In genomic region chr17:40791808-40792436, GRCh38 we compare ENCODE assay signal across 8 cellular contexts. TPM values are rescaled to one million over a fixed set of nuclear protein-coding genes. Genes with fewer than 3 reads are reported as not detected.
DNase-seq lines count a peak whose midpoint lies in the region; ATAC-seq and TF ChIP-seq lines count a peak whose summit lies in the region.
"Had no signal": no experiment of that assay in that cellular context is flagged by ENCODE, and none has a peak within 500 bp of the region (broad histone marks: within the 10 kb centered on the region; RNA-seq: fewer than 3 reads in every experiment).

No MANE protein-coding gene starts in this region.

- CTCF ChIA-PET in HCT116 (lab: Charles Lee), result interaction anchor here (1.2 to 3.5 kb wide), 4 partner anchors 10 to 177 kb away, joined by 5 to 29 read pairs (median 13); partner anchors contain the start of gene KRT27
- CTCF ChIA-PET in RWPE1 (lab: Yijun Ruan, JAX), result interaction anchor here (0.5 to 1.4 kb wide), 6 partner anchors 172 to 1399 kb away, joined by 3 to 5 read pairs (median 4); no protein-coding TSS in a partner anchor

- POLR2A ChIA-PET in HCT116 (lab: Charles Lee) (interaction anchor here (1.2 kb wide), 1 partner anchor 176 kb away, joined by 5 read pairs; no protein-coding TSS in a partner anchor), RWPE1 (lab: Yijun Ruan, JAX; ENCODE audit: low non-redundant PET) (no interaction called here)

- no peak overlapping the region for H3K27ac Mint-ChIP-seq in glutamatergic neuron (ENCODE audit: unreplicated experiment)
- H3K27ac Mint-ChIP-seq in activated T-helper 1 cell treated with anti-CD3 and anti-CD28 coated beads, Interleukin-12 subunit alpha, Interleukin-12 subunit beta, Interleukin-2, Interleukin-4 antibody, amounts not matched to agents 30 ng/mL and 10 ng/mL and 1 ng/mL, durations not matched to agents 14 hours and 24 hours and 36 hours, result no peak overlapping the region

- peaks cover 7% of the 10 kb centered on the region for H3K4me1 Mint-ChIP-seq in glutamatergic neuron (ENCODE audit: low read depth, unreplicated experiment)
- H3K4me1 Mint-ChIP-seq in activated T-helper 1 cell treated with anti-CD3 and anti-CD28 coated beads, Interleukin-12 subunit alpha, Interleukin-12 subunit beta, Interleukin-2, Interleukin-4 antibody, amounts not matched to agents 30 ng/mL and 10 ng/mL and 1 ng/mL, durations not matched to agents 14 hours and 24 hours and 36 hours (ENCODE audit: low read depth), result no peaks in the 10 kb centered on the region

- peak; percentile 68 for ATAC-seq in HCT116
- no peak for ATAC-seq in GM18520 (IDR thresholded peaks at IDR 0.05; ENCODE audit: unreplicated experiment)

- peaks cover 2% of the 10 kb centered on the region for H3K27me3 Mint-ChIP-seq in glutamatergic neuron (ENCODE audit: unreplicated experiment)
- H3K27me3 Mint-ChIP-seq in activated T-helper 1 cell treated with anti-CD3 and anti-CD28 coated beads, Interleukin-12 subunit alpha, Interleukin-12 subunit beta, Interleukin-2, Interleukin-4 antibody, amounts not matched to agents 30 ng/mL and 10 ng/mL and 1 ng/mL, durations not matched to agents 14 hours and 24 hours and 36 hours (ENCODE audit: insufficient read depth), result peaks cover 22% of the 10 kb centered on the region

- no peaks in the 10 kb centered on the region for H3K9me3 ChIP-seq in HCT116 (ENCODE audit: control insufficient read depth in 1 of 2, insufficient read depth in 1 of 2, low read depth in 1 of 2, low read length in 2 of 2)

- TF ChIP-seq RAD21 in HCT116 (IDR thresholded peaks at IDR 0.05; ENCODE audit: low read depth), result peak; percentile 70

- H3K36me3 Mint-ChIP-seq in glutamatergic neuron (ENCODE audit: unreplicated experiment), result no peaks in the 10 kb centered on the region
- H3K36me3 Mint-ChIP-seq in activated T-helper 1 cell treated with anti-CD3 and anti-CD28 coated beads, Interleukin-12 subunit alpha, Interleukin-12 subunit beta, Interleukin-2, Interleukin-4 antibody, amounts not matched to agents 30 ng/mL and 10 ng/mL and 1 ng/mL, durations not matched to agents 14 hours and 24 hours and 36 hours (ENCODE audit: low read depth), result no peaks in the 10 kb centered on the region

- RAD21 ChIA-PET in HCT116 (lab: Charles Lee; ENCODE audit: low non-redundant PET in 1 of 2, low total read pairs in 2 of 2, uncharacterized antibody in 2 of 2, unreplicated experiment in 2 of 2), result interaction anchor here in 1 of 2 experiments (0.9 kb wide), 1 partner anchor 176 kb away, joined by 3 read pairs; no protein-coding TSS in a partner anchor

- H3K9me2 ChIP-seq in HCT116 (ENCODE audit: insufficient read depth), result no peaks in the 10 kb centered on the region

- peak overlapping the region; percentile 79 for H2AFZ ChIP-seq in HCT116 (ENCODE audit: low read depth, low read length, poor library complexity, severe bottlenecking)

- H4K20me1 ChIP-seq in HCT116 (ENCODE audit: insufficient read depth), result no peaks in the 10 kb centered on the region

- H3K4me3 Mint-ChIP-seq in glutamatergic neuron (ENCODE audit: unreplicated experiment), result no peak overlapping the region
- no peak overlapping the region for H3K4me3 Mint-ChIP-seq in activated T-helper 1 cell treated with anti-CD3 and anti-CD28 coated beads, Interleukin-12 subunit alpha, Interleukin-12 subunit beta, Interleukin-2, Interleukin-4 antibody, amounts not matched to agents 30 ng/mL and 10 ng/mL and 1 ng/mL, durations not matched to agents 14 hours and 24 hours and 36 hours

- H3K79me2 ChIP-seq in HCT116 (ENCODE audit: insufficient read depth, low read length), result no peaks in the 10 kb centered on the region

- peak; percentile 66 to 86 (median 75) for TF ChIP-seq CTCF in HCT116 (IDR thresholded peaks at IDR 0.05 in 2 of 3, conservative IDR thresholded peaks at IDR 0.05 in 1 of 3; ENCODE audit: borderline replicate concordance in 1 of 3, insufficient read depth in 1 of 3, low read depth in 2 of 3, low read length in 2 of 3)
- peak; percentile 65; the same call in 1 of the 2 replicates for TF ChIP-seq CTCF in RWPE1 (conservative IDR thresholded peaks at IDR 0.05; ENCODE audit: low read depth)
- TF ChIP-seq CTCF in glutamatergic neuron (IDR thresholded peaks at IDR 0.05; ENCODE audit: partially characterized antibody, unreplicated experiment), result peak; percentile 35
- no peak for TF ChIP-seq CTCF in GM20000 (IDR thresholded peaks at IDR 0.05; ENCODE audit: extremely low read depth, missing control alignments)

- H3K36me3 ChIP-seq in HCT116 (ENCODE audit: control insufficient read depth in 1 of 2, insufficient read depth in 2 of 2, low read length in 2 of 2), result no peaks in the 10 kb centered on the region

- H3K9me3 Mint-ChIP-seq in glutamatergic neuron (ENCODE audit: unreplicated experiment), result no peaks in the 10 kb centered on the region
- no peaks in the 10 kb centered on the region for H3K9me3 Mint-ChIP-seq in activated T-helper 1 cell treated with anti-CD3 and anti-CD28 coated beads, Interleukin-12 subunit alpha, Interleukin-12 subunit beta, Interleukin-2, Interleukin-4 antibody, amounts not matched to agents 30 ng/mL and 10 ng/mL and 1 ng/mL, durations not matched to agents 14 hours and 24 hours and 36 hours

- intact Hi-C loops in HCT116 (cut with micrococcal nuclease), result loop anchor here (1.0 kb wide), 2 partner anchors 172 to 177 kb away; no protein-coding TSS in a partner anchor
- intact Hi-C loops in activated T-helper 1 cell treated with anti-CD3 and anti-CD28 coated beads, Interleukin-12 subunit alpha, Interleukin-12 subunit beta, Interleukin-2, Interleukin-4 antibody, amounts not matched to agents 30 ng/mL and 10 ng/mL and 1 ng/mL, durations not matched to agents 14 hours and 24 hours and 36 hours (cut with micrococcal nuclease), result no loop called here

- no peak for TF ChIP-seq POLR2A in HCT116 (IDR thresholded peaks at IDR 0.05; ENCODE audit: borderline replicate concordance, extremely low read depth, insufficient read depth, insufficient read length)

- H3K4me1 ChIP-seq in HCT116 (ENCODE audit: control insufficient read depth in 1 of 2, insufficient read depth in 2 of 2, low read length in 2 of 2), result no peaks in the 10 kb centered on the region

- no peaks in the 10 kb centered on the region for H3K27me3 ChIP-seq in HCT116 (ENCODE audit: insufficient read depth, low read length)

- no peak overlapping the region for H3K4me2 ChIP-seq in HCT116 (ENCODE audit: low read length)

- H3K4me3 ChIP-seq in HCT116 (replicated peaks in 1 of 2; ENCODE audit: low read depth in 1 of 2, low read length in 2 of 2), result no peak overlapping the region

- BruUV-seq in HCT116 (replicated peaks; lab: Mats Ljungman, UMichigan), result no TSS peak

- H3K27ac ChIP-seq in HCT116 (ENCODE audit: low read depth, low read length) (no peak overlapping the region), RWPE1 (no peak overlapping the region)

- DNase-seq in HCT116 (ENCODE audit: low read depth, low spot score), result peak; percentile 41
- DNase-seq in RWPE1 (ENCODE audit: low spot score), result peak; percentile 17
- DNase-seq in glutamatergic neuron, result no peak
- peak; percentile 34 for DNase-seq in superior temporal gyrus (ENCODE audit: extremely low spot score)
- no peak for DNase-seq in activated T-helper 1 cell treated with anti-CD3 and anti-CD28 coated beads, Interleukin-12 subunit alpha, Interleukin-12 subunit beta, Interleukin-2, Interleukin-4 antibody, amounts not matched to agents 30 ng/mL and 10 ng/mL and 1 ng/mL, durations not matched to agents 14 hours and 24 hours and 36 hours (ENCODE audit: low spot score)
- DNase-seq in GM20000 (ENCODE audit: low spot score), result no peak

- H3K9ac ChIP-seq in HCT116 (ENCODE audit: low read length), result no peak overlapping the region

TF ChIP-seq in HCT116, 20 proteins besides CTCF, POLR2A, EP300 and RAD21 (continues in another document):
- TF ChIP-seq YY1 (IDR thresholded peaks at IDR 0.05; ENCODE audit: extremely low read depth, insufficient replicate concordance, low read depth, low read length), result no peak
- TF ChIP-seq ZNF274 (IDR thresholded peaks at IDR 0.05; ENCODE audit: low read depth, low read length), result no peak

RNA-seq across cellular contexts. Expression of gene KRT28, which starts 7.8 kb away (rescaled TPM):
- total RNA-seq in HCT116 (2021; ENCODE audit: unreplicated experiment) (not detected), glutamatergic neuron (ENCODE audit: unreplicated experiment) (not detected)
- polyA plus RNA-seq in HCT116 (2012), result not detected in 2 replicates
- not detected in 2 replicates for total RNA-seq in activated T-helper 1 cell treated with anti-CD3 and anti-CD28 coated beads, Interleukin-12 subunit alpha, Interleukin-12 subunit beta, Interleukin-2, Interleukin-4 antibody, amounts not matched to agents 30 ng/mL and 10 ng/mL and 1 ng/mL, durations not matched to agents 14 hours and 24 hours and 36 hours
- total RNA-seq: pulmonary artery endothelial cell had no signal

RNA-seq across cellular contexts. Expression of gene KRT27, which starts 9.6 kb away (rescaled TPM):
- total RNA-seq in HCT116 (2021; ENCODE audit: unreplicated experiment) (not detected), glutamatergic neuron (ENCODE audit: unreplicated experiment) (not detected)
- not detected in 2 replicates for polyA plus RNA-seq in HCT116 (2012)
- total RNA-seq in activated T-helper 1 cell treated with anti-CD3 and anti-CD28 coated beads, Interleukin-12 subunit alpha, Interleukin-12 subunit beta, Interleukin-2, Interleukin-4 antibody, amounts not matched to agents 30 ng/mL and 10 ng/mL and 1 ng/mL, durations not matched to agents 14 hours and 24 hours and 36 hours, result not detected in 2 replicates
- total RNA-seq: pulmonary artery endothelial cell had no signal

RNA-seq across cellular contexts. Expression of gene KRT26, which starts 19.9 kb away (rescaled TPM):
- total RNA-seq in HCT116 (2021; ENCODE audit: unreplicated experiment), result not detected
- polyA plus RNA-seq in HCT116 (2012), result not detected in 2 replicates
- total RNA-seq in glutamatergic neuron (ENCODE audit: unreplicated experiment), result not detected
- total RNA-seq in activated T-helper 1 cell treated with anti-CD3 and anti-CD28 coated beads, Interleukin-12 subunit alpha, Interleukin-12 subunit beta, Interleukin-2, Interleukin-4 antibody, amounts not matched to agents 30 ng/mL and 10 ng/mL and 1 ng/mL, durations not matched to agents 14 hours and 24 hours and 36 hours, result not detected in 2 replicates
- total RNA-seq: pulmonary artery endothelial cell had no signal

RNA-seq across cellular contexts. Expression of gene KRT10, which starts 30.5 kb away (rescaled TPM):
- total RNA-seq in HCT116 (2021; ENCODE audit: unreplicated experiment) (62.3 TPM), glutamatergic neuron (ENCODE audit: unreplicated experiment) (27.1 TPM)
- 22.8 and 27.7 TPM in 2 replicates for polyA plus RNA-seq in HCT116 (2012)
- 27.2 and 28.0 TPM in 2 replicates for total RNA-seq in activated T-helper 1 cell treated with anti-CD3 and anti-CD28 coated beads, Interleukin-12 subunit alpha, Interleukin-12 subunit beta, Interleukin-2, Interleukin-4 antibody, amounts not matched to agents 30 ng/mL and 10 ng/mL and 1 ng/mL, durations not matched to agents 14 hours and 24 hours and 36 hours

RNA-seq across cellular contexts. Expression of gene KRT25, which starts 36.8 kb away (rescaled TPM):
- total RNA-seq in HCT116 (2021; ENCODE audit: unreplicated experiment) (not detected), glutamatergic neuron (ENCODE audit: unreplicated experiment) (not detected)
- polyA plus RNA-seq in HCT116 (2012), result not detected in 2 replicates
- total RNA-seq in activated T-helper 1 cell treated with anti-CD3 and anti-CD28 coated beads, Interleukin-12 subunit alpha, Interleukin-12 subunit beta, Interleukin-2, Interleukin-4 antibody, amounts not matched to agents 30 ng/mL and 10 ng/mL and 1 ng/mL, durations not matched to agents 14 hours and 24 hours and 36 hours, result not detected in 2 replicates
- total RNA-seq: pulmonary artery endothelial cell had no signal

Comparison
In these comparisons a context has a peak if more than half of its experiments do, and no peak if none do; other contexts are left out.
1. DNase-seq: peak in HCT116 (single experiment), RWPE1 (single experiment) and superior temporal gyrus (single experiment); none in glutamatergic neuron (single experiment), activated T-helper 1 cell treated with anti-CD3 and anti-CD28 coated beads, Interleukin-12 subunit alpha, Interleukin-12 subunit beta, Interleukin-2, Interleukin-4 antibody, amounts not matched to agents 30 ng/mL and 10 ng/mL and 1 ng/mL, durations not matched to agents 14 hours and 24 hours and 36 hours (single experiment) and GM20000 (single experiment).